In the genomic region with DNA sequence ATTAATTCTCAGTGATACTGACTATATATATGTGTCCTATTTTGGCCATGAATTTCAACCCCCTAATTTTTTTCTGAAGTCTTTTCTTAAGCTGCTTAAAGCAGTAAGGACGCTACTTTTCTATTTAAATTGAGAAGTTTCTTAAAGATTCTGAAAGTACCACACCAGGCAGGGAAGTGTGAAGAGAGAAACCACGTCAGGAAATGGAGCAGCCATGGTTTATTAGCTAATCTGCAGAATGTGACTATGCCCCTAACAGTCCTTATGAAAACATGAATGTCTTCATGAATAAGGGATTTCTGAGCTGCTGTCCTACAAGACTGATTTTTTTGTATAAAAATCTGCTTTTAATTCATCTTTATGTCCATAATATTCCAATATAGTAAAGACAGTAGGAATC, we compare ENCODE assay signal across 26 cellular contexts.
"Had no signal": no experiment of that assay in that cellular context is flagged by ENCODE, and none has a peak within 500 bp of the region (broad histone marks: within the 10 kb centered on the region; RNA-seq: fewer than 3 reads in every experiment).

No MANE protein-coding gene starts in this region.

- H3K27ac ChIP-seq: coronary artery, esophagus squamous epithelium, gastrocnemius medialis, neural progenitor cell, right lobe of liver, skin epidermis, thyroid gland, upper lobe of right lung, WERI-Rb-1 had no signal

- H2AFZ ChIP-seq: neural progenitor cell had no signal

- H3K4me1 Mint-ChIP-seq: activated CD4-positive, alpha-beta T cell treated with anti-CD3 and anti-CD28 coated beads, Interleukin-2, amount 10 ng/mL, durations not matched to agents 7 days and 5 days; activated naive CD8-positive, alpha-beta T cell treated with anti-CD3 and anti-CD28 coated beads, Interleukin-2, amount 50 U/mL, for 24 hours; memory B cell; neural progenitor cell had no signal

- H3K4me1 ChIP-seq: esophagus squamous epithelium, gastrocnemius medialis, neural progenitor cell, right lobe of liver, thyroid gland, upper lobe of right lung had no signal

- H3K9me3 ChIP-seq: gastrocnemius medialis, right lobe of liver, thyroid gland had no signal

- H3K4me3 Mint-ChIP-seq: activated CD4-positive, alpha-beta T cell treated with anti-CD3 and anti-CD28 coated beads, Interleukin-2, amount 10 ng/mL, durations not matched to agents 7 days and 5 days; activated CD8-positive, alpha-beta T cell treated with anti-CD3 and anti-CD28 coated beads for 36 hours; activated naive CD8-positive, alpha-beta T cell treated with anti-CD3 and anti-CD28 coated beads, Interleukin-2, amount 50 U/mL, for 24 hours; activated T-helper 1 cell treated with anti-CD3 and anti-CD28 coated beads, Interleukin-12 subunit alpha, Interleukin-12 subunit beta, Interleukin-2, Interleukin-4 antibody, amounts not matched to agents 30 ng/mL and 10 ng/mL and 1 ng/mL, durations not matched to agents 14 hours and 24 hours and 36 hours; memory B cell; neural progenitor cell; stimulated activated naive CD8-positive, alpha-beta T cell treated with anti-CD3 and anti-CD28 coated beads, Interleukin-15, Interleukin-2, amounts not matched to agents 100 ng/mL and 50 ng/mL, for 24 hours had no signal

- H3K36me3 Mint-ChIP-seq: memory B cell, neural progenitor cell had no signal

- H3K9ac ChIP-seq: neural progenitor cell had no signal

- DNase-seq: activated CD4-positive, alpha-beta T cell treated with anti-CD3 and anti-CD28 coated beads, Interleukin-2, amount 10 ng/mL, durations not matched to agents 7 days and 5 days; activated CD4-positive, CD25-positive, alpha-beta regulatory T cell treated with anti-CD3 and anti-CD28 coated beads, Interleukin-2, amount 50 U/mL, for 72 hours; activated CD8-positive, alpha-beta T cell treated with anti-CD3 and anti-CD28 coated beads for 36 hours; activated gamma-delta T cell; activated naive CD4-positive, alpha-beta T cell treated with anti-CD3 and anti-CD28 coated beads, Interleukin-2, amount 50 U/mL, for 16 hours; activated naive CD8-positive, alpha-beta T cell treated with anti-CD3 and anti-CD28 coated beads, Interleukin-2, amount 50 U/mL, for 24 hours; cerebellar nuclear complex; esophagus squamous epithelium; gastrocnemius medialis; head of caudate nucleus; islet precursor cell; left colon; mucosa of descending colon; posterior cingulate gyrus; right lobe of liver; stimulated activated CD4-positive, alpha-beta T cell treated with anti-CD3 and anti-CD28 coated beads, Interleukin-1b, Interleukin-23, amount 100 ng/mL, for 48 hours; substantia nigra; thyroid gland; upper lobe of right lung; WERI-Rb-1 had no signal

- H3K36me3 ChIP-seq: esophagus squamous epithelium, gastrocnemius medialis, neural progenitor cell, right lobe of liver, thyroid gland, upper lobe of right lung, WERI-Rb-1 had no signal

- H3K27ac Mint-ChIP-seq: activated CD4-positive, alpha-beta T cell treated with anti-CD3 and anti-CD28 coated beads, Interleukin-2, amount 10 ng/mL, durations not matched to agents 7 days and 5 days; activated CD8-positive, alpha-beta T cell treated with anti-CD3 and anti-CD28 coated beads for 36 hours; activated naive CD8-positive, alpha-beta T cell treated with anti-CD3 and anti-CD28 coated beads, Interleukin-2, amount 50 U/mL, for 24 hours; activated T-helper 1 cell treated with anti-CD3 and anti-CD28 coated beads, Interleukin-12 subunit alpha, Interleukin-12 subunit beta, Interleukin-2, Interleukin-4 antibody, amounts not matched to agents 30 ng/mL and 10 ng/mL and 1 ng/mL, durations not matched to agents 14 hours and 24 hours and 36 hours; memory B cell; neural progenitor cell; stimulated activated naive CD8-positive, alpha-beta T cell treated with anti-CD3 and anti-CD28 coated beads, Interleukin-15, Interleukin-2, amounts not matched to agents 100 ng/mL and 50 ng/mL, for 24 hours had no signal

- H3K27me3 ChIP-seq: esophagus squamous epithelium, gastrocnemius medialis, neural progenitor cell, right lobe of liver, thyroid gland, upper lobe of right lung had no signal

- ATAC-seq: activated CD8-positive, alpha-beta T cell treated with anti-CD3 and anti-CD28 coated beads for 36 hours; activated naive CD8-positive, alpha-beta T cell treated with anti-CD3 and anti-CD28 coated beads, Interleukin-2, amount 50 U/mL, for 24 hours; gastrocnemius medialis; left colon; mucosa of descending colon; right lobe of liver; upper lobe of right lung had no signal

- H3K27me3 Mint-ChIP-seq: activated CD4-positive, alpha-beta T cell treated with anti-CD3 and anti-CD28 coated beads, Interleukin-2, amount 10 ng/mL, durations not matched to agents 7 days and 5 days; activated CD8-positive, alpha-beta T cell treated with anti-CD3 and anti-CD28 coated beads for 36 hours; activated naive CD8-positive, alpha-beta T cell treated with anti-CD3 and anti-CD28 coated beads, Interleukin-2, amount 50 U/mL, for 24 hours; memory B cell; stimulated activated naive CD8-positive, alpha-beta T cell treated with anti-CD3 and anti-CD28 coated beads, Interleukin-15, Interleukin-2, amounts not matched to agents 100 ng/mL and 50 ng/mL, for 24 hours had no signal

- H3K4me2 ChIP-seq: neural progenitor cell had no signal

- H3K4me3 ChIP-seq: coronary artery, esophagus squamous epithelium, gastrocnemius medialis, mucosa of descending colon, neural progenitor cell, right lobe of liver, skin epidermis, thyroid gland, upper lobe of right lung had no signal
